In genomic region chr11:6630632-6631291, GRCh38 we compare ENCODE assay signal across 1 cellular context.
TF ChIP-seq lines count a peak whose summit lies in the region.

No MANE protein-coding gene starts in this region.

TF ChIP-seq in A549, 52 proteins besides CTCF, POLR2A, EP300 and RAD21:
- TF ChIP-seq HOXB13 (CRISPR knock-in tag; IDR thresholded peaks at IDR 0.05; ENCODE audit: low read depth) (no peak), HMGXB4 (CRISPR knock-in tag; IDR thresholded peaks at IDR 0.05; ENCODE audit: borderline replicate concordance) (no peak), ZC3H11A (IDR thresholded peaks at IDR 0.05) (no peak), HDAC2 (IDR thresholded peaks at IDR 0.05) (no peak), ZFP36 (IDR thresholded peaks at IDR 0.05; ENCODE audit: borderline replicate concordance, partially characterized antibody) (no peak), FOXS1 (CRISPR knock-in tag; IDR thresholded peaks at IDR 0.05) (no peak), BHLHE40 (IDR thresholded peaks at IDR 0.05; ENCODE audit: low read depth, low read length) (no peak), CEBPB (IDR thresholded peaks at IDR 0.05) (no peak), CBX8 (IDR thresholded peaks at IDR 0.05) (no peak), HOXB5 (CRISPR knock-in tag; IDR thresholded peaks at IDR 0.05) (no peak), NR3C1 (IDR thresholded peaks at IDR 0.05) (no peak), SMC3 (IDR thresholded peaks at IDR 0.05) (no peak), MYC (IDR thresholded peaks at IDR 0.05; ENCODE audit: borderline replicate concordance, low read length) (no peak), POLR2AphosphoS2 (conservative IDR thresholded peaks at IDR 0.05; ENCODE audit: low read length) (no peak), RCOR1 (IDR thresholded peaks at IDR 0.05; ENCODE audit: low read depth, low read length) (no peak), PHF8 (IDR thresholded peaks at IDR 0.05; ENCODE audit: borderline replicate concordance, low read depth) (no peak), MAX (IDR thresholded peaks at IDR 0.05) (no peak)
- TF ChIP-seq, protein P1, sequence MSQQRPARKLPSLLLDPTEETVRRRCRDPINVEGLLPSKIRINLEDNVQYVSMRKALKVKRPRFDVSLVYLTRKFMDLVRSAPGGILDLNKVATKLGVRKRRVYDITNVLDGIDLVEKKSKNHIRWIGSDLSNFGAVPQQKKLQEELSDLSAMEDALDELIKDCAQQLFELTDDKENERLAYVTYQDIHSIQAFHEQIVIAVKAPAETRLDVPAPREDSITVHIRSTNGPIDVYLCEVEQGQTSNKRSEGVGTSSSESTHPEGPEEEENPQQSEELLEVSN (IDR thresholded peaks at IDR 0.05; ENCODE audit: borderline replicate concordance, low read depth), result no peak
- TF ChIP-seq, protein P2, sequence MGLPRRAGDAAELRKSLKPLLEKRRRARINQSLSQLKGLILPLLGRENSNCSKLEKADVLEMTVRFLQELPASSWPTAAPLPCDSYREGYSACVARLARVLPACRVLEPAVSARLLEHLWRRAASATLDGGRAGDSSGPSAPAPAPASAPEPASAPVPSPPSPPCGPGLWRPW (IDR thresholded peaks at IDR 0.05), result no peak
